Comparison of ENCODE assay signal across 7 cellular contexts in the genomic region with DNA sequence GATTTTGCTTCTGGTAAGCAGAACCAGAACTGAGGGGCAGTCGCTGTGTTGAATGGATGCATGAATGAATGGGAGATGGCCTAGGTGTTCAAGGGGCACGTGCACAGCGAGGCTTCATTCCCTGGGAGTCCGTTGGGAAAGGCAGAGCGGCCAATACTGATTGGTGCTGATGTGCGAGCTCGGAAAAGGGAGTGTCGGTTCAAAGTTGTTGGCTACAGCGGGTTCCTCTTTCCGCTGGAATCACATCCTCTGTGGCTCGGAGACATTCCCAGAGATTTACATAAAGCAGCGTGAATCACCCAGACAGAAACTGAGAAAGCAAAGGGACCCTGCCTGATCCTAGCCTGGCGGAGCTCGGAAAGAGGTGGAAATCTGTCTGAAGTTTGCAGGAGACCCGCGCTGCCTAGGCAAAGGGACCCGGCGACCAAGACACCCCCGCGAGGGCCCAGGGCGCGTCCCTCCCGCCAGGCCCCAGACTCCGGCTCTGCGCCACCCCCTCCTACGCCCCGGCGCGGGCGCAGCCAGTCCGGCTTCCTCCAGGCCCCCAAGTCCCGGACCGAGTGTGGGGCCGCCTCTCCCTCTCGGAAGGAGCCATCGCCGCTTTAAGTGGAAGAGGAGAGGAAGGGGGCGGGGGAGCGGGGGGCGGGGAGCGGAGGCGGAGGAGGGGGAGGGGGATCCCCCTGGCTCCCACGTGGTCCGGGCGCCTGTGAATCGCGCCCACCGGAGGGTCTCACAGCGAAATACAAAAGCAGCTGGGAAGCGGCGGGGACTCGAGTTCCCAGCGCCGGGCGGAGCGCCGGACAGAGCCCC. TPM values are rescaled to one million over a fixed set of nuclear protein-coding genes. Genes with fewer than 3 reads are reported as not detected.
DNase-seq lines count a peak whose midpoint lies in the region; TF ChIP-seq lines count a peak whose summit lies in the region.

Gene FJX1, plus strand, starts transcription at position 774 of the 810 bp plus-strand sequence. CDS start 177 bp downstream, outside the sequence.

- peaks cover 36% of the 10 kb centered on the region for H3F3A ChIP-seq in GM23248 (ENCODE audit: insufficient read depth)

- TF ChIP-seq CTCF in GM10266 (IDR thresholded peaks at IDR 0.05; ENCODE audit: control insufficient read depth, insufficient read depth, low read depth, missing control alignments) (no peak), liver (IDR thresholded peaks at IDR 0.05; ENCODE audit: low read depth, low read length, missing input control) (no peak)

- H3K27me3 ChIP-seq in GM23248 (replicated peaks; ENCODE audit: insufficient read depth) (no peaks in the 10 kb centered on the region), liver (ENCODE audit: control insufficient read depth in 4 of 4, insufficient read depth in 4 of 4, low read length in 3 of 4) (peaks cover 0 to 2% (median 0%) of the 10 kb centered on the region in 4 donors)
- H3K27me3 ChIP-seq in effector memory CD4-positive, alpha-beta T cell (replicated peaks; ENCODE audit: control insufficient read depth, insufficient read depth, low read length, poor library complexity, severe bottlenecking) = peaks cover 25% of the 10 kb centered on the region

- H3K36me3 ChIP-seq in GM23248 (ENCODE audit: low read depth) (no peaks in the 10 kb centered on the region), liver (ENCODE audit: control insufficient read depth in 4 of 4, insufficient read depth in 3 of 4, low read depth in 1 of 4, low read length in 3 of 4) (no peaks in the 10 kb centered on the region)
- H3K36me3 ChIP-seq in effector memory CD4-positive, alpha-beta T cell (ENCODE audit: control insufficient read depth, insufficient read depth, low read length) = no peaks in the 10 kb centered on the region

- no peaks in the 10 kb centered on the region for H4K20me1 ChIP-seq in GM23248 (ENCODE audit: insufficient read depth)

- H3K9ac ChIP-seq in GM23248 (peak within 1 kb of the TSS; percentile 79), liver (ENCODE audit: low read depth in 1 of 2, low read length in 2 of 2) (no peak within 1 kb of the TSS)

- in situ Hi-C loops in GM23248 (cut with MboI) = loop anchor here (5.0 to 25.0 kb wide), 4 partner anchors 197 to 644 kb away; no protein-coding TSS in a partner anchor

- no peaks in the 10 kb centered on the region for H3K9me3 ChIP-seq in GM23248 (ENCODE audit: low read depth)
- no peaks in the 10 kb centered on the region for H3K9me3 ChIP-seq in effector memory CD4-positive, alpha-beta T cell (ENCODE audit: control insufficient read depth, low read length)
- no peaks in the 10 kb centered on the region for H3K9me3 ChIP-seq in liver (ENCODE audit: control insufficient read depth in 4 of 4, low read length in 3 of 4)

- H3K9me2 ChIP-seq in GM23248 (ENCODE audit: insufficient read depth) = no peaks in the 10 kb centered on the region

- peak within 1 kb of the TSS; percentile 57 for H2AFZ ChIP-seq in GM23248

- no peak for TF ChIP-seq RAD21 in liver (IDR thresholded peaks at IDR 0.05)

- peaks cover 19% of the 10 kb centered on the region for H3K79me2 ChIP-seq in GM23248 (ENCODE audit: insufficient read depth)

- peak within 1 kb of the TSS; percentile 72 for H3K4me3 ChIP-seq in GM23248
- H3K4me3 ChIP-seq in effector memory CD4-positive, alpha-beta T cell (ENCODE audit: insufficient read depth, low read depth, low read length, poor library complexity, severe bottlenecking) = peak within 1 kb of the TSS; percentile 46
- peak within 1 kb of the TSS; percentile 42 to 73 (median 66) for H3K4me3 ChIP-seq in liver (ENCODE audit: low read depth in 1 of 3, low read length in 3 of 3)

- DNase-seq in GM10266 (ENCODE audit: extremely low spot score) (peak; percentile 86), GM23248 (peak; percentile 95), LHCN-M2 (ENCODE audit: low read depth) (peak; percentile 92), T1000 (lab: John Stamatoyannopoulos, UW) (peak; percentile 89)
- DNase-seq in effector memory CD4-positive, alpha-beta T cell = no peak
- peak; percentile 38 for DNase-seq in stimulated activated CD8-positive, alpha-beta memory T cell treated with anti-CD3 and anti-CD28 coated beads, Interleukin-4, amount 100 ng/mL, for 48 hours

- WGBS in GM23248 (ENCODE audit: low coverage in 1 of 2, low lambda C conversion rate in 2 of 2, missing lambda C conversion rate in 2 of 2), 2 experiments = 1 to 2% methylated on average over 36 to 56 of the region's 57 CpGs
- 7% methylated on average over 57 of the region's 57 CpGs for WGBS in liver

- peak within 1 kb of the TSS; percentile 79 for H3K27ac ChIP-seq in GM23248
- no peak within 1 kb of the TSS for H3K27ac ChIP-seq in effector memory CD4-positive, alpha-beta T cell (ENCODE audit: insufficient read depth, low read length, poor library complexity, severe bottlenecking)
- H3K27ac ChIP-seq in liver (ENCODE audit: low read depth in 1 of 2, low read length in 2 of 2) = peak within 1 kb of the TSS; percentile 38 to 86

- H3K4me1 ChIP-seq in GM23248 (ENCODE audit: insufficient read depth) (peaks cover 48% of the 10 kb centered on the region), liver (ENCODE audit: control insufficient read depth in 4 of 4, insufficient read depth in 4 of 4, low read length in 3 of 4) (peaks cover 11 to 27% (median 21%) of the 10 kb centered on the region in 4 donors)
- peaks cover 18% of the 10 kb centered on the region for H3K4me1 ChIP-seq in effector memory CD4-positive, alpha-beta T cell (ENCODE audit: control insufficient read depth, insufficient read depth, low read length, poor library complexity, severe bottlenecking)

- H3K4me2 ChIP-seq in GM23248 (ENCODE audit: unreplicated experiment) = peak within 1 kb of the TSS; percentile 81

TF ChIP-seq in liver, 16 proteins besides CTCF, POLR2A, EP300 and RAD21:
- TF ChIP-seq TAF1 (conservative IDR thresholded peaks at IDR 0.05) = no peak
- TF ChIP-seq, protein P1, sequence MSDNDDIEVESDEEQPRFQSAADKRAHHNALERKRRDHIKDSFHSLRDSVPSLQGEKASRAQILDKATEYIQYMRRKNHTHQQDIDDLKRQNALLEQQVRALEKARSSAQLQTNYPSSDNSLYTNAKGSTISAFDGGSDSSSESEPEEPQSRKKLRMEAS (IDR thresholded peaks at IDR 0.05) = peak; percentile 27

RNA-seq across cellular contexts. Expression of gene FJX1, which starts in this region (rescaled TPM):
- total RNA-seq in GM23248 (2014; rRNA removed; shearing (Covaris generic)) = 30.9 and 37.0 TPM in 2 replicates
- polyA plus RNA-seq in GM23248 (2016; fragmentation: Nextera tagmentation; extraction: Ambion mirVana) (12.4 and 12.5 TPM in 2 replicates), liver (1 to 10 TPM in 1 of 2 donors, under 1 TPM in 1; 0.46 to 1.1 TPM)
- total RNA-seq in LHCN-M2 (2014; rRNA removed) (52.2 and 73.8 TPM in 2 replicates), liver (1 to 10 TPM; 1.2 to 3.0 TPM)
- polyA plus RNA-seq in LHCN-M2 (2012) = 32.8 TPM

Comparison
In these comparisons a context has a peak if more than half of its experiments do, and no peak if none do; other contexts are left out.
1. DNase-seq: peak in GM10266 (single experiment), GM23248 (single experiment), LHCN-M2 (single experiment), T1000 (single experiment) and stimulated activated CD8-positive, alpha-beta memory T cell treated with anti-CD3 and anti-CD28 coated beads, Interleukin-4, amount 100 ng/mL, for 48 hours (single experiment); none in effector memory CD4-positive, alpha-beta T cell (0 of 3).
2. Peak in every context shown above with its lines, with median percentiles within 50 percentile points of each other: H3K4me3 ChIP-seq.